Comparison of ENCODE assay signal across 25 cellular contexts in genomic region chr12:14654842-14655241, GRCh38. TPM values are rescaled to one million over a fixed set of nuclear protein-coding genes. Genes with fewer than 3 reads are reported as not detected.
DNase-seq lines count a peak whose midpoint lies in the region; ATAC-seq and TF ChIP-seq lines count a peak whose summit lies in the region.
"Had no signal": no experiment of that assay in that cellular context is flagged by ENCODE, and none has a peak within 500 bp of the region (broad histone marks: within the 10 kb centered on the region; RNA-seq: fewer than 3 reads in every experiment).

No MANE protein-coding gene starts in this region.

- H3K4me1 ChIP-seq in HEK293 (ENCODE audit: control insufficient read depth, insufficient read depth, low read length), result no peaks in the 10 kb centered on the region
- H3K4me1 ChIP-seq: SJSA1 had no signal

- H3K27ac Mint-ChIP-seq in MCF 10A (ENCODE audit: low read depth, unreplicated experiment), result no peak overlapping the region
- H3K27ac Mint-ChIP-seq: CD4-positive, CD25-positive, alpha-beta regulatory T cell had no signal

- no peaks in the 10 kb centered on the region for H3K9me3 ChIP-seq in HEK293 (ENCODE audit: control insufficient read depth, insufficient read depth, low read depth, low read length)
- H3K9me3 ChIP-seq: SJSA1 had no signal

- peak; percentile 57 for ATAC-seq in left colon
- ATAC-seq: HepG2, K562, Right ventricle myocardium inferior had no signal

- peaks cover 5% of the 10 kb centered on the region for H3K9me3 Mint-ChIP-seq in MCF 10A (ENCODE audit: unreplicated experiment)

- no peaks in the 10 kb centered on the region for H3K36me3 ChIP-seq in HEK293 (ENCODE audit: control insufficient read depth in 2 of 2, insufficient read depth in 1 of 2, low read length in 2 of 2)
- H3K36me3 ChIP-seq: SJSA1 had no signal

- no peak for TF ChIP-seq CTCF in HEK293 (tag by site-specific recombination; IDR thresholded peaks at IDR 0.05)
- TF ChIP-seq CTCF in MCF 10A (IDR thresholded peaks at IDR 0.05; ENCODE audit: unreplicated experiment), result no peak

- no peaks in the 10 kb centered on the region for H3K27me3 Mint-ChIP-seq in MCF 10A (ENCODE audit: insufficient read depth, unreplicated experiment)

- CTCF ChIA-PET in HEK293 (lab: Yijun Ruan, JAX) (interaction anchor here (0.5 kb wide), 1 partner anchor 488 kb away, joined by 3 read pairs; no protein-coding TSS in a partner anchor), MCF 10A (lab: Yijun Ruan, JAX) (interaction anchor here (1.1 to 2.1 kb wide), 4 partner anchors 10 to 416 kb away, joined by 3 to 11 read pairs (median 7); no protein-coding TSS in a partner anchor)

- BruUV-seq in MCF 10A (replicated peaks; lab: Mats Ljungman, UMichigan), result no TSS peak

- H3K4me3 Mint-ChIP-seq in MCF 10A (ENCODE audit: unreplicated experiment), result no peak overlapping the region
- H3K4me3 Mint-ChIP-seq: CD4-positive, CD25-positive, alpha-beta regulatory T cell had no signal

- DNase-seq in DMS53 treated with DMSO at 0.1 percent for 48 hours (lab: John Stamatoyannopoulos, UW; ENCODE audit: unreplicated experiment) (peak; percentile 31), OCI-M1 (lab: John Stamatoyannopoulos, UW) (peak; percentile 13), left colon (no peak), NCI-H1105 treated with DMSO at 0.1 percent for 48 hours (lab: John Stamatoyannopoulos, UW) (no peak), MCF 10A (ENCODE audit: unreplicated experiment) (no peak), NCI-H748 treated with DMSO at 0.1 percent for 48 hours (lab: John Stamatoyannopoulos, UW) (no peak)
- DNase-seq: CD4-positive, CD25-positive, alpha-beta regulatory T cell; COR-L47; DMS 273 treated with DMSO at 0.1 percent for 48 hours; NCI-H1092; NCI-H146; NCI-H2029; NCI-H2227 treated with DMSO at 0.1 percent for 48 hours; NCI-H510A; NK-92 treated with Interleukin-12 subunit alpha and Interleukin-12 subunit beta, amount 100 ng/mL, for 24 hours; T-helper 1 cell had no signal

- POLR2A ChIA-PET in HEK293 (lab: Yijun Ruan, JAX), result no interaction called here
- POLR2A ChIA-PET in MCF 10A (lab: Yijun Ruan, JAX), result interaction anchor here (0.6 to 1.2 kb wide), 2 partner anchors 21 to 117 kb away, joined by 3 to 4 read pairs; no protein-coding TSS in a partner anchor

- H3K4me1 Mint-ChIP-seq in MCF 10A (ENCODE audit: insufficient read depth, unreplicated experiment), result peaks cover 6% of the 10 kb centered on the region
- H3K4me1 Mint-ChIP-seq: CD4-positive, CD25-positive, alpha-beta regulatory T cell had no signal

- H3K36me3 Mint-ChIP-seq in MCF 10A (ENCODE audit: insufficient read depth, unreplicated experiment), result no peaks in the 10 kb centered on the region
- H3K36me3 Mint-ChIP-seq: CD4-positive, CD25-positive, alpha-beta regulatory T cell had no signal

- H3K27ac ChIP-seq in HEK293 (ENCODE audit: extremely low read depth, low read depth, low read length), result no peak overlapping the region
- H3K27ac ChIP-seq: HL-60, SJSA1 had no signal

- intact Hi-C loops in left colon (cut with DNase I, micrococcal nuclease), result no loop called here
- intact Hi-C loops in MCF 10A (cut with micrococcal nuclease), result no loop called here

- H3K4me3 ChIP-seq in HEK293 (ENCODE audit: low read depth, low read length), result no peak overlapping the region
- H3K4me3 ChIP-seq: K562, SJSA1 had no signal

TF ChIP-seq in HEK293, 187 proteins besides CTCF, POLR2A, EP300 and RAD21:
- peak; percentile 86 for TF ChIP-seq ZNF549 (tag by site-specific recombination; IDR thresholded peaks at IDR 0.05)
- TF ChIP-seq ZNF335 (tag by site-specific recombination; conservative IDR thresholded peaks at IDR 0.05), result no peak
- no peak for TF ChIP-seq ZNF292 (tag by site-specific recombination; IDR thresholded peaks at IDR 0.05; ENCODE audit: borderline replicate concordance, low read depth)

RNA-seq across cellular contexts. Expression of gene GUCY2C, which starts 41.6 kb away (rescaled TPM):
- total RNA-seq in left colon (10 to 100 TPM; 75.0 to 82.8 TPM), MCF 10A (2022) (not detected in 2 replicates)
- total RNA-seq: A673; CD4-positive, CD25-positive, alpha-beta regulatory T cell; G401; HepG2; HT-29; Right ventricle myocardium inferior; SJSA1 had no signal

Comparison
In these comparisons a context has a peak if more than half of its experiments do, and no peak if none do; other contexts are left out.
1. DNase-seq: peak in DMS53 treated with DMSO at 0.1 percent for 48 hours (single experiment) and OCI-M1 (single experiment); none in left colon (0 of 2), NCI-H1105 treated with DMSO at 0.1 percent for 48 hours (single experiment), MCF 10A (single experiment) and NCI-H748 treated with DMSO at 0.1 percent for 48 hours (single experiment).
2. RNA of gene GUCY2C, which starts 41.6 kb away (total RNA-seq): 75.0 to 82.8 TPM in left colon; not detected in MCF 10A; every median in the first group is over 10 times any median in the second.